In genomic region chr20:63381781-63382431, GRCh38 we compare ENCODE assay signal across 8 cellular contexts. TPM values are rescaled to one million over a fixed set of nuclear protein-coding genes. Genes with fewer than 3 reads are reported as not detected.
A peak's percentile ranks its signal among the peaks of the same experiment; 100 is the strongest.
DNase-seq lines count a peak whose midpoint lies in the region; ATAC-seq and TF ChIP-seq lines count a peak whose summit lies in the region.

No MANE protein-coding gene starts in this region.

- H3K36me3 Mint-ChIP-seq in GM23338 (ENCODE audit: low read depth) (peaks cover 18% of the 10 kb centered on the region), progenitor cell of endocrine pancreas (ENCODE audit: insufficient read depth) (no peaks in the 10 kb centered on the region)

- H3K27ac ChIP-seq in AG04450 (ENCODE audit: low read depth, low read length), result no peak overlapping the region
- no peak overlapping the region for H3K27ac ChIP-seq in GM23338 (ENCODE audit: low read depth)

- no peaks in the 10 kb centered on the region for H4K20me1 ChIP-seq in GM23338 (replicated peaks; ENCODE audit: insufficient read depth)

- H2AFZ ChIP-seq in GM23338, result no peak overlapping the region

- peaks cover 18% of the 10 kb centered on the region for H3K27me3 Mint-ChIP-seq in GM23338 (ENCODE audit: insufficient read depth, low read depth, poor library complexity)
- H3K27me3 Mint-ChIP-seq in progenitor cell of endocrine pancreas, result peaks cover 7% of the 10 kb centered on the region

- peaks cover 25% of the 10 kb centered on the region for H3K9me3 ChIP-seq in AG04450 (ENCODE audit: control insufficient read depth, insufficient read depth, low read length)

- H3K4me1 Mint-ChIP-seq in GM23338 (peaks cover 24% of the 10 kb centered on the region), progenitor cell of endocrine pancreas (ENCODE audit: low read depth) (peaks cover 11% of the 10 kb centered on the region)

- H3K4me3 ChIP-seq in AG04450 (ENCODE audit: low read depth, low read length), result no peak overlapping the region
- no peak overlapping the region for H3K4me3 ChIP-seq in GM23338
- H3K4me3 ChIP-seq in epithelial cell of proximal tubule (ENCODE audit: low read depth, low read length), result no peak overlapping the region

- TF ChIP-seq CTCF in AG04450 (IDR thresholded peaks at IDR 0.05; ENCODE audit: low read depth, low read length) (peak; percentile 83), GM23338 (conservative IDR thresholded peaks at IDR 0.05; ENCODE audit: low read depth in 2 of 2) (peak; percentile 87 to 98), epithelial cell of proximal tubule (conservative IDR thresholded peaks at IDR 0.05; ENCODE audit: low read depth, low read length) (peak; percentile 91), progenitor cell of endocrine pancreas (IDR thresholded peaks at IDR 0.05; ENCODE audit: unreplicated experiment) (peak; percentile 98)

- POLR2A ChIA-PET in AG04450 (lab: Yijun Ruan, JAX), result no interaction called here

- ATAC-seq in GM23338, result peak; percentile 59
- no peak for ATAC-seq in GM19328 (IDR thresholded peaks at IDR 0.05; ENCODE audit: unreplicated experiment)
- no peak for ATAC-seq in sciatic nerve

- CTCF ChIA-PET in AG04450 (lab: Charles Lee), result interaction anchor here (0.6 to 3.4 kb wide), 9 partner anchors 8 to 161 kb away, joined by 3 to 47 read pairs (median 6); no protein-coding TSS in a partner anchor

- peaks cover 17% of the 10 kb centered on the region for H3K4me1 ChIP-seq in GM23338 (ENCODE audit: insufficient read depth)

- H3K9me3 Mint-ChIP-seq in GM23338 (peaks cover 24% of the 10 kb centered on the region), progenitor cell of endocrine pancreas (ENCODE audit: low read depth) (peaks cover 13% of the 10 kb centered on the region)

- no peak overlapping the region for H3K4me2 ChIP-seq in GM23338

- intact Hi-C loops in sciatic nerve (cut with DNase I), result no loop called here

- peaks cover 2% of the 10 kb centered on the region for H3F3A ChIP-seq in GM23338 (replicated peaks; ENCODE audit: low read depth)

- H3K36me3 ChIP-seq in GM23338 (ENCODE audit: insufficient read depth), result no peaks in the 10 kb centered on the region

- H3K27me3 ChIP-seq in AG04450 (ENCODE audit: control insufficient read depth, insufficient read depth, low read length), result peaks cover 14% of the 10 kb centered on the region
- no peaks in the 10 kb centered on the region for H3K27me3 ChIP-seq in GM23338 (ENCODE audit: insufficient read depth)

- DNase-seq in AG04450 (ENCODE audit: low read depth, low spot score), result no peak
- peak; percentile 69 for DNase-seq in GM23338 (ENCODE audit: low spot score)
- peak; percentile 38 for DNase-seq in activated CD4-positive, alpha-beta T cell treated with anti-CD3 and anti-CD28 coated beads, Interleukin-2, amount 50 U/mL, for 1 hour
- no peak for DNase-seq in epithelial cell of proximal tubule (ENCODE audit: low read depth)
- DNase-seq in progenitor cell of endocrine pancreas (ENCODE audit: low spot score, unreplicated experiment), result peak; percentile 61
- DNase-seq in sciatic nerve (ENCODE audit: low spot score), result no peak
- DNase-seq in DMS153 treated with DMSO at 0.1 percent for 48 hours (lab: John Stamatoyannopoulos, UW; ENCODE audit: unreplicated experiment), result no peak

- H3K79me2 ChIP-seq in GM23338 (replicated peaks; ENCODE audit: insufficient read depth), result no peaks in the 10 kb centered on the region

- H3K27ac Mint-ChIP-seq in GM23338 (no peak overlapping the region), progenitor cell of endocrine pancreas (no peak overlapping the region)

- H3K4me3 Mint-ChIP-seq in GM23338 (no peak overlapping the region), progenitor cell of endocrine pancreas (ENCODE audit: low read depth) (no peak overlapping the region)

- no peaks in the 10 kb centered on the region for H3K9me2 ChIP-seq in GM23338 (ENCODE audit: insufficient read depth)

TF ChIP-seq in GM23338, 12 proteins besides CTCF, POLR2A, EP300 and RAD21:
- TF ChIP-seq ZNF114 (CRISPR knock-in tag; IDR thresholded peaks at IDR 0.05) (no peak), EZH2 (IDR thresholded peaks at IDR 0.05; ENCODE audit: low read depth, unreplicated experiment) (no peak), ZNF331 (CRISPR knock-in tag; IDR thresholded peaks at IDR 0.05; ENCODE audit: low read depth) (no peak), REST (IDR thresholded peaks at IDR 0.05; ENCODE audit: unreplicated experiment) (no peak), CREB1 (CRISPR knock-in tag; IDR thresholded peaks at IDR 0.05; ENCODE audit: low read depth) (no peak), NANOG (IDR thresholded peaks at IDR 0.05; ENCODE audit: borderline replicate concordance) (no peak)

RNA-seq across cellular contexts. Expression of gene CHRNA4, which starts 20.8 kb away (rescaled TPM):
- polyA plus RNA-seq in AG04450 (2011; rRNA removed) (not detected in 2 replicates), GM23338 (2016; fragmentation: Nextera tagmentation; extraction: Ambion mirVana) (2.1 and 2.7 TPM in 2 replicates)
- polyA minus RNA-seq in AG04450 (2011; rRNA and poly(A)+ RNA removed), result not detected in 2 replicates
- total RNA-seq in GM23338 (2014; rRNA removed; shearing (Covaris generic)), result 1.9 and 3.9 TPM in 2 replicates
- total RNA-seq in epithelial cell of proximal tubule (not detected in 2 replicates), progenitor cell of endocrine pancreas (0.43 and 0.44 TPM in 2 replicates), sciatic nerve (0.80 TPM)

Comparison
In these comparisons a context has a peak if more than half of its experiments do, and no peak if none do; other contexts are left out.
1. DNase-seq: peak in GM23338 (single experiment), activated CD4-positive, alpha-beta T cell treated with anti-CD3 and anti-CD28 coated beads, Interleukin-2, amount 50 U/mL, for 1 hour (single experiment) and progenitor cell of endocrine pancreas (single experiment); none in AG04450 (single experiment), epithelial cell of proximal tubule (single experiment), sciatic nerve (single experiment) and DMS153 treated with DMSO at 0.1 percent for 48 hours (single experiment).
2. Peak in every context shown above with its lines, with median percentiles within 50 percentile points of each other: CTCF ChIP-seq.